11 cellular contexts compared by ENCODE assay signal in genomic region chr11:74319139-74319538, GRCh38. TPM values are rescaled to one million over a fixed set of nuclear protein-coding genes. Genes with fewer than 3 reads are reported as not detected.
DNase-seq lines count a peak whose midpoint lies in the region; ATAC-seq and TF ChIP-seq lines count a peak whose summit lies in the region.
"Had no signal": no experiment of that assay in that cellular context is flagged by ENCODE, and none has a peak within 500 bp of the region (broad histone marks: within the 10 kb centered on the region; RNA-seq: fewer than 3 reads in every experiment).

No MANE protein-coding gene starts in this region.

- H3K27ac Mint-ChIP-seq in osteocyte (ENCODE audit: unreplicated experiment) (peak overlapping the region; percentile 88), T-helper 17 cell (no peak overlapping the region)

- H3K27me3 Mint-ChIP-seq in osteocyte (ENCODE audit: unreplicated experiment) = no peaks in the 10 kb centered on the region
- H3K27me3 Mint-ChIP-seq in T-helper 17 cell = peaks cover 18% of the 10 kb centered on the region

- no peak overlapping the region for H3K4me3 ChIP-seq in epithelial cell of proximal tubule (ENCODE audit: low read depth, low read length)
- H3K4me3 ChIP-seq: right atrium auricular region had no signal

- peaks cover 10% of the 10 kb centered on the region for H3K9me3 Mint-ChIP-seq in osteocyte (ENCODE audit: unreplicated experiment)

- H3K36me3 Mint-ChIP-seq in osteocyte (ENCODE audit: unreplicated experiment) = peaks cover 6% of the 10 kb centered on the region
- no peaks in the 10 kb centered on the region for H3K36me3 Mint-ChIP-seq in T-helper 17 cell (ENCODE audit: low read depth)

- H3K9me3 ChIP-seq in T-helper 17 cell (ENCODE audit: control insufficient read depth, low read length, poor library complexity, severe bottlenecking) = peaks cover 4% of the 10 kb centered on the region

- peak; percentile 65 for DNase-seq in COLO829 (ENCODE audit: low spot score)
- DNase-seq in RPMI7951 (ENCODE audit: low read depth) = peak; percentile 90
- peak; percentile 55 for DNase-seq in epithelial cell of proximal tubule (ENCODE audit: low read depth)
- no peak for DNase-seq in osteocyte (ENCODE audit: extremely low spot score, unreplicated experiment)
- DNase-seq in NCI-H345 treated with DMSO at 0.1 percent for 48 hours (lab: John Stamatoyannopoulos, UW; ENCODE audit: unreplicated experiment) = no peak
- no peak for DNase-seq in superior temporal gyrus (ENCODE audit: extremely low spot score)
- DNase-seq in T-helper 17 cell = no peak
- DNase-seq: COR-L47; stimulated activated CD8-positive, alpha-beta memory T cell treated with anti-CD3 and anti-CD28 coated beads, Interleukin-4, amount 100 ng/mL, for 48 hours had no signal

- TF ChIP-seq CTCF in epithelial cell of proximal tubule (conservative IDR thresholded peaks at IDR 0.05; ENCODE audit: low read depth, low read length) = no peak
- no peak for TF ChIP-seq CTCF in osteocyte (IDR thresholded peaks at IDR 0.05)

- ATAC-seq in GM21619 (IDR thresholded peaks at IDR 0.05; ENCODE audit: unreplicated experiment) = no peak
- no peak for ATAC-seq in T-helper 17 cell

- H3K4me3 Mint-ChIP-seq in osteocyte (ENCODE audit: unreplicated experiment) (no peak overlapping the region), T-helper 17 cell (no peak overlapping the region)

- H3K4me1 Mint-ChIP-seq in osteocyte (ENCODE audit: unreplicated experiment) (peaks cover 57% of the 10 kb centered on the region), T-helper 17 cell (peaks cover 4% of the 10 kb centered on the region)

RNA-seq across cellular contexts. Expression of gene P4HA3, which starts 7.7 kb away (rescaled TPM):
- 5.2 and 7.7 TPM in 2 replicates for total RNA-seq in RPMI7951 (2014; rRNA removed; shearing (Covaris generic))
- total RNA-seq in epithelial cell of proximal tubule (0.51 and 0.81 TPM in 2 replicates), osteocyte (6.1 and 6.4 TPM in 2 replicates), T-helper 17 cell (not detected)

Comparison
In these comparisons a context has a peak if more than half of its experiments do, and no peak if none do; other contexts are left out.
1. DNase-seq: peak in COLO829 (single experiment), RPMI7951 (single experiment) and epithelial cell of proximal tubule (single experiment); none in osteocyte (single experiment), NCI-H345 treated with DMSO at 0.1 percent for 48 hours (single experiment), superior temporal gyrus (single experiment) and T-helper 17 cell (0 of 3).